In the genomic region with DNA sequence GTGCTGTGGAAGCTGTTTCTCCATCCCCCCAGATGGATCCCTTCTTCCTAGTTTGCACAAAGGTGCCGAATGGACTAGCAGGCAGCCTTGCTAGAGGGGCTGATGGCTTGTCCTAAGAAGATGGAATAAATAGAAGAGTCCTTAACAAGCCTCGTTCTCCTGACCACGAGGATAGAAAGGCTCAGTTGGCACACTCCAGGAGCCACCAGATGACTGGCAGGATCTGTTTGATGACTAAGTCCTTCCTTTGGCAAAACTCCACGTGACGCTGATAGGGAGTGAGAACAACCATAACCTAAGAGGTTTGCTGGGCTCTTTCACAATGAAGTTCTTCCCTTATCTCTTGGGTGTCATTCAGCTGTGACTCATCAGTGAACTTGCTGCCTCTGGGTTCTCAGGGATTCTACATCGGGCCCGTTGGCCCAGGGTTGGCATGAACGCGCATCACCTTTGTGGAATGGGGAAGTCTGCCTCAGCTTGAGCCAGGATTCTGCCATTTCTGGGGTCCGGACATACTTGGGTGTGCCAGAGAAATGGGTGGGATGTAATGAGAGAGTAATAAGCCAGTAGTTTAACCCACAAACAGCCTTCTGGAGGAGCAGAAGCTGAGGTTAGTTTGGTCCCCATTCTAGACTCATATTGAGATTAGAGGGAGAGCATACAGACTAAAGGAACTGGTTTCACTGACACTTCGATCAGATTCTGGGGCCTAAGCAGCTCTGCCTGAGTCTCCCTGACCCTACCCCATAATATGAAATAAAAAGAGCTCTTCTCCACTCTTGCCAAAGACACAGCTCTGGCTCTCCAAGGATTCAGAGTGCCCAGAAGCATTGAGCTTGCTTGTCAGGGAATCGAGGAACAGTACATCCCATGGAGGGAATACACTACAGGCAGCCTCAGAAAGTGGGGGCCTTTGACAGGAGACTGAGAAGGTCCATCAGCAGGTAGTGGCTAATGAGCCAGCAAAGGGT, we compare ENCODE assay signal across 8 cellular contexts. TPM values are rescaled to one million over a fixed set of nuclear protein-coding genes. Genes with fewer than 3 reads are reported as not detected.
DNase-seq lines count a peak whose midpoint lies in the region; ATAC-seq and TF ChIP-seq lines count a peak whose summit lies in the region.

No MANE protein-coding gene starts in this region.

- no peak overlapping the region for H2AFZ ChIP-seq in fibroblast of lung (ENCODE audit: low read length)

- no peak for ATAC-seq in GM21360 (IDR thresholded peaks at IDR 0.05; ENCODE audit: unreplicated experiment)

- no peak overlapping the region for H3K9ac ChIP-seq in fibroblast of lung (ENCODE audit: insufficient read depth, low read length)

- H3K27me3 ChIP-seq in fibroblast of lung (ENCODE audit: control insufficient read depth, insufficient read depth, low read length) = no peaks in the 10 kb centered on the region

- no peak overlapping the region for H3K4me3 ChIP-seq in fibroblast of lung (replicated peaks in 1 of 4; ENCODE audit: control extremely low read depth in 1 of 4, insufficient read depth in 1 of 4, low read depth in 3 of 4, low read length in 4 of 4)

- H4K20me1 ChIP-seq in fibroblast of lung (ENCODE audit: control insufficient read depth, extremely low read depth, insufficient read depth, low read length) = no peaks in the 10 kb centered on the region

- H3K9me3 ChIP-seq in fibroblast of lung (ENCODE audit: control insufficient read depth, insufficient read depth, low read depth, low read length) = no peaks in the 10 kb centered on the region

- DNase-seq in EL (peak; percentile 99), RPMI7951 (ENCODE audit: low read depth) (peak; percentile 100), fibroblast of lung (ENCODE audit: low read depth in 2 of 2) (peak; percentile 98 to 99), pons (ENCODE audit: low spot score) (peak; percentile 51), NCI-H1417 treated with DMSO at 0.1 percent for 48 hours (lab: John Stamatoyannopoulos, UW) (no peak), NCI-H69 (lab: John Stamatoyannopoulos, UW) (no peak)
- no peak for DNase-seq in activated CD4-positive, CD25-positive, alpha-beta regulatory T cell treated with anti-CD3 and anti-CD28 coated beads, Interleukin-2, amount 50 U/mL, for 72 hours

- no peaks in the 10 kb centered on the region for H3K79me2 ChIP-seq in fibroblast of lung (ENCODE audit: control insufficient read depth, insufficient read depth, low read length)

- peak overlapping the region; percentile 2 for H3K4me2 ChIP-seq in fibroblast of lung (ENCODE audit: extremely low read depth, insufficient read depth, low read length)

- peak overlapping the region; percentile 48 for H3K27ac ChIP-seq in fibroblast of lung (ENCODE audit: insufficient read depth, low read length)

- H3K36me3 ChIP-seq in fibroblast of lung (ENCODE audit: control insufficient read depth, insufficient read depth, low read length) = no peaks in the 10 kb centered on the region

- peaks cover 14% of the 10 kb centered on the region for H3K4me1 ChIP-seq in fibroblast of lung (ENCODE audit: control insufficient read depth, extremely low read depth, insufficient read depth, low read length)

- TF ChIP-seq CTCF in fibroblast of lung (conservative IDR thresholded peaks at IDR 0.05 in 1 of 2, IDR thresholded peaks at IDR 0.05 in 1 of 2; ENCODE audit: low read depth in 1 of 2, low read length in 2 of 2) = no peak

RNA-seq across cellular contexts. Expression of gene MELTF, which starts 2.0 kb away (rescaled TPM):
- 0.12 and 0.39 TPM in 2 replicates for total RNA-seq in RPMI7951 (2014; rRNA removed; shearing (Covaris generic))
- total RNA-seq in fibroblast of lung = 5.0 and 9.2 TPM in 2 replicates
- polyA plus RNA-seq in fibroblast of lung = 2.0 and 2.7 TPM in 2 replicates
- polyA plus RNA-seq in fibroblast of lung (2012) = 2.5 and 3.8 TPM in 2 replicates
- polyA minus RNA-seq in fibroblast of lung (ENCODE audit: low replicate concordance) = 0.93 and 14.1 TPM in 2 replicates

Comparison
In these comparisons a context has a peak if more than half of its experiments do, and no peak if none do; other contexts are left out.
1. DNase-seq: peak in EL (single experiment), RPMI7951 (single experiment), fibroblast of lung (2 of 2) and pons (single experiment); none in NCI-H1417 treated with DMSO at 0.1 percent for 48 hours (single experiment), NCI-H69 (single experiment) and activated CD4-positive, CD25-positive, alpha-beta regulatory T cell treated with anti-CD3 and anti-CD28 coated beads, Interleukin-2, amount 50 U/mL, for 72 hours (single experiment).